Comparison of ENCODE assay signal across 15 cellular contexts in the genomic region with DNA sequence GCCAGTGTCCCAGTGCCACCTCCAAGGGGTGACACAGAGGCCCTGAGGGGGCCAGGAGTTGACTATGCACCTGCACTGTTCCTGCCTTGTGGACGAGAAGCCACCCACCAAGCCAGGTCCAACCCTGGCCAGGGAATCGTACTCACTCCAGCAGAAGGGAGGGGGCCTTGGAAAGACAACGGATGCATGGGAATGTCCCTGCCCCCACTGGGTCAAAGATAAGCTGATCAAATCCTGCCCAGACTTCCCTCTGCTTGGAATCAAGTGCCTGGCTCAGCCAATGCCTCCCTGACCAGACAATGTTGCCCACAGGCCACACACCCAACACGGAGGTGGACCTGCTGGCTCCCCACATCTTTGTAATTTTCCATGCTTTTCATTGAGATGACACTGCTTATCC. TPM values are rescaled to one million over a fixed set of nuclear protein-coding genes. Genes with fewer than 3 reads are reported as not detected.
DNase-seq lines count a peak whose midpoint lies in the region; ATAC-seq, FAIRE-seq and TF ChIP-seq lines count a peak whose summit lies in the region.
"Had no signal": no experiment of that assay in that cellular context is flagged by ENCODE, and none has a peak within 500 bp of the region (broad histone marks: within the 10 kb centered on the region; RNA-seq: fewer than 3 reads in every experiment).

No MANE protein-coding gene starts in this region.

- no peaks in the 10 kb centered on the region for H3K9me3 Mint-ChIP-seq in activated naive CD4-positive, alpha-beta T cell treated with anti-CD3 and anti-CD28 coated beads, Interleukin-2, amount 50 U/mL, for 24 hours
- no peaks in the 10 kb centered on the region for H3K9me3 Mint-ChIP-seq in activated naive CD4-positive, alpha-beta T cell treated with anti-CD3 and anti-CD28 coated beads, Interleukin-2, amount 10 ng/mL, durations not matched to agents 7 days and 5 days
- no peaks in the 10 kb centered on the region for H3K9me3 Mint-ChIP-seq in CD8-positive, alpha-beta memory T cell
- no peaks in the 10 kb centered on the region for H3K9me3 Mint-ChIP-seq in natural killer cell treated with Interleukin-12 subunit alpha and Interleukin-12 subunit beta and Interleukin-15 and Interleukin-18, amount 100 ng/mL, for 72 hours

- H3K79me1 ChIP-seq in H1 (ENCODE audit: low read depth, low read length): 0 out of 2 replicates have a peak, but pooled peaks cover 5% of the 10 kb centered on the region

- H3K27me3 Mint-ChIP-seq in activated naive CD4-positive, alpha-beta T cell treated with anti-CD3 and anti-CD28 coated beads, Interleukin-2, amount 50 U/mL, for 24 hours: no peaks in the 10 kb centered on the region
- peaks cover 8% of the 10 kb centered on the region for H3K27me3 Mint-ChIP-seq in activated naive CD4-positive, alpha-beta T cell treated with anti-CD3 and anti-CD28 coated beads, Interleukin-2, amount 10 ng/mL, durations not matched to agents 7 days and 5 days
- peaks cover 0 to 2% of the 10 kb centered on the region in 2 donors for H3K27me3 Mint-ChIP-seq in CD8-positive, alpha-beta memory T cell
- no peaks in the 10 kb centered on the region for H3K27me3 Mint-ChIP-seq in natural killer cell treated with Interleukin-12 subunit alpha and Interleukin-12 subunit beta and Interleukin-15 and Interleukin-18, amount 100 ng/mL, for 72 hours

- no peak for TF ChIP-seq POLR2A in H1 (IDR thresholded peaks at IDR 0.05; ENCODE audit: control extremely low read depth in 1 of 2, low read depth in 2 of 2, low read length in 2 of 2)

- H4K91ac ChIP-seq in H1 (replicated peaks; ENCODE audit: insufficient read length, low read length): no peak overlapping the region

- H3K9me3 ChIP-seq in CD8-positive, alpha-beta memory T cell (ENCODE audit: low read length): no peaks in the 10 kb centered on the region
- no peaks in the 10 kb centered on the region for H3K9me3 ChIP-seq in H1 (ENCODE audit: insufficient read depth in 2 of 2, low read depth in 1 of 2, low read length in 1 of 2)

- intact Hi-C loops in Right ventricle myocardium inferior (cut with DNase I): no loop called here

- peak overlapping the region; percentile 31 for H3K27ac Mint-ChIP-seq in activated naive CD4-positive, alpha-beta T cell treated with anti-CD3 and anti-CD28 coated beads, Interleukin-2, amount 50 U/mL, for 24 hours
- H3K27ac Mint-ChIP-seq in activated naive CD4-positive, alpha-beta T cell treated with anti-CD3 and anti-CD28 coated beads, Interleukin-2, amount 10 ng/mL, durations not matched to agents 7 days and 5 days: no peak overlapping the region
- peak overlapping the region in 7 of 8 donors; percentile 40 to 90 (median 75) for H3K27ac Mint-ChIP-seq in CD8-positive, alpha-beta memory T cell
- peak overlapping the region; percentile 54 to 69 for H3K27ac Mint-ChIP-seq in natural killer cell treated with Interleukin-12 subunit alpha and Interleukin-12 subunit beta and Interleukin-15 and Interleukin-18, amount 100 ng/mL, for 72 hours

- CTCF ChIA-PET in activated naive CD4-positive, alpha-beta T cell treated with anti-CD3 and anti-CD28 coated beads, Interleukin-2, amount 10 ng/mL, durations not matched to agents 7 days and 5 days (lab: Charles Lee): no interaction called here
- CTCF ChIA-PET in CD8-positive, alpha-beta memory T cell (lab: Charles Lee): no interaction called here
- CTCF ChIA-PET in H1 (lab: Charles Lee; ENCODE audit: partially characterized antibody): no interaction called here
- CTCF ChIA-PET in HEK293T (lab: Yijun Ruan, JAX): no interaction called here

- no peak overlapping the region for H3K18ac ChIP-seq in H1 (ENCODE audit: extremely low read depth, low read length)

- no peak overlapping the region for H2BK15ac ChIP-seq in H1 (ENCODE audit: low read length)

- no peak overlapping the region for H3K27ac ChIP-seq in CD8-positive, alpha-beta memory T cell (ENCODE audit: low read depth, low read length)
- no peak overlapping the region for H3K27ac ChIP-seq in H1 (ENCODE audit: low read depth, low read length)
- H3K27ac ChIP-seq: GM23248 had no signal

- 79% methylated on average over 4 of the region's 4 CpGs; no CpG with 5 or more reads in 1 of the 2 experiments for WGBS in H1 (ENCODE audit: extremely low coverage in 1 of 2, insufficient coverage in 1 of 2, insufficient read length in 1 of 2, insufficient replicate concordance in 2 of 2, low coverage in 1 of 2, low lambda C conversion rate in 2 of 2, missing lambda C conversion rate in 1 of 2), 2 experiments

- no peak overlapping the region; the same call in 1 of the 2 replicates for H4K8ac ChIP-seq in H1 (ENCODE audit: extremely low read depth, insufficient read depth, low read length)

- H2AK5ac ChIP-seq in H1 (ENCODE audit: low read depth, low read length): peak overlapping the region; percentile 85; the same call in 1 of the 2 replicates

- H2BK5ac ChIP-seq in H1 (ENCODE audit: low read depth, low read length): no peak overlapping the region

- no peak overlapping the region for H2BK120ac ChIP-seq in H1 (replicated peaks; ENCODE audit: low read depth, low read length)

- DNase-seq in activated naive CD4-positive, alpha-beta T cell treated with anti-CD3 and anti-CD28 coated beads, Interleukin-2, amount 10 ng/mL, durations not matched to agents 7 days and 5 days: no peak
- DNase-seq in CD8-positive, alpha-beta memory T cell: no peak
- DNase-seq in H1 (ENCODE audit: low read depth in 1 of 2, low spot score in 2 of 2) (no peak), Right ventricle myocardium inferior (ENCODE audit: missing footprints) (no peak), HEK293T (ENCODE audit: extremely low spot score) (no peak)
- DNase-seq in natural killer cell treated with Interleukin-12 subunit alpha and Interleukin-12 subunit beta and Interleukin-15 and Interleukin-18, amount 100 ng/mL, for 72 hours (ENCODE audit: low spot score): no peak
- DNase-seq in activated CD4-positive, CD25-positive, alpha-beta regulatory T cell treated with anti-CD3 and anti-CD28 coated beads, Interleukin-2, amount 50 U/mL, for 72 hours: no peak
- DNase-seq: ACHN, C1 segment of cervical spinal cord, DMS53, GF-D8, GM23248, H7, IMR-90 had no signal

- H3K36me3 ChIP-seq in CD8-positive, alpha-beta memory T cell (ENCODE audit: insufficient read depth, low read length): no peaks in the 10 kb centered on the region
- no peaks in the 10 kb centered on the region for H3K36me3 ChIP-seq in H1 (ENCODE audit: control insufficient read depth in 2 of 4, insufficient read depth in 4 of 4, low read length in 3 of 4)

- H3K14ac ChIP-seq in H1 (ENCODE audit: insufficient read length): no peak overlapping the region

- H3K4me2 ChIP-seq in H1 (ENCODE audit: insufficient read depth in 1 of 2, low read depth in 2 of 2, low read length in 2 of 2): no peak overlapping the region

- FAIRE-seq in H1 (lab: Jason Lieb, UNC): no peak

- no peak overlapping the region for H3K56ac ChIP-seq in H1 (replicated peaks; ENCODE audit: insufficient read length, low read depth, low read length)

- H2AFZ ChIP-seq in H1 (ENCODE audit: low read length): no peak overlapping the region
- H2AFZ ChIP-seq: GM23248 had no signal

- no peaks in the 10 kb centered on the region for H3K23me2 ChIP-seq in H1 (ENCODE audit: low read depth, low read length)

- no peak overlapping the region for H3K9ac ChIP-seq in H1 (replicated peaks in 1 of 4; ENCODE audit: extremely low read depth in 1 of 4, low read depth in 3 of 4, low read length in 3 of 4)
- H3K9ac ChIP-seq: GM23248 had no signal

- H2BK12ac ChIP-seq in H1 (ENCODE audit: low read depth, low read length): peak overlapping the region; percentile 87; the same call in 1 of the 2 replicates

- H3K4me1 ChIP-seq in CD8-positive, alpha-beta memory T cell (ENCODE audit: insufficient read depth, low read length): peaks cover 28% of the 10 kb centered on the region
- peaks cover 0 to 16% (median 9%) of the 10 kb centered on the region in 4 experiments; a peak in 5 of 7 replicates for H3K4me1 ChIP-seq in H1 (replicated peaks in 1 of 4; ENCODE audit: control insufficient read depth in 3 of 4, insufficient read depth in 4 of 4, low read length in 3 of 4)

- H3K27me3 ChIP-seq in CD8-positive, alpha-beta memory T cell (ENCODE audit: insufficient read depth, low read length, poor library complexity, severe bottlenecking): no peaks in the 10 kb centered on the region
- no peaks in the 10 kb centered on the region; a peak in 1 of 7 replicates for H3K27me3 ChIP-seq in H1 (replicated peaks in 1 of 4; ENCODE audit: control insufficient read depth in 3 of 4, extremely low read depth in 1 of 4, insufficient read depth in 3 of 4, low read length in 3 of 4)

- no peak overlapping the region for H3K4me3 Mint-ChIP-seq in activated naive CD4-positive, alpha-beta T cell treated with anti-CD3 and anti-CD28 coated beads, Interleukin-2, amount 50 U/mL, for 24 hours
- H3K4me3 Mint-ChIP-seq in activated naive CD4-positive, alpha-beta T cell treated with anti-CD3 and anti-CD28 coated beads, Interleukin-2, amount 10 ng/mL, durations not matched to agents 7 days and 5 days: no peak overlapping the region
- H3K4me3 Mint-ChIP-seq in CD8-positive, alpha-beta memory T cell: no peak overlapping the region
- H3K4me3 Mint-ChIP-seq in natural killer cell treated with Interleukin-12 subunit alpha and Interleukin-12 subunit beta and Interleukin-15 and Interleukin-18, amount 100 ng/mL, for 72 hours: no peak overlapping the region

- no peak overlapping the region for H3K23ac ChIP-seq in H1 (ENCODE audit: insufficient read length)

- H4K20me1 ChIP-seq in H1 (replicated peaks in 1 of 2; ENCODE audit: control insufficient read depth in 1 of 2, insufficient read depth in 2 of 2, low read length in 2 of 2): peaks cover 2 to 17% of the 10 kb centered on the region in 2 experiments

- no peaks in the 10 kb centered on the region for H3K79me2 ChIP-seq in H1 (ENCODE audit: control insufficient read depth in 1 of 2, insufficient read depth in 2 of 2, low read length in 2 of 2)

- no peak overlapping the region for H3K4me3 ChIP-seq in CD8-positive, alpha-beta memory T cell (ENCODE audit: low read length)
- H3K4me3 ChIP-seq in H1 (ENCODE audit: extremely low read depth in 1 of 4, insufficient read depth in 2 of 4, low read depth in 3 of 4, low read length in 4 of 4): no peak overlapping the region
- H3K4me3 ChIP-seq: GM23248 had no signal

- H3K36me3 Mint-ChIP-seq in activated naive CD4-positive, alpha-beta T cell treated with anti-CD3 and anti-CD28 coated beads, Interleukin-2, amount 50 U/mL, for 24 hours: no peaks in the 10 kb centered on the region
- no peaks in the 10 kb centered on the region for H3K36me3 Mint-ChIP-seq in activated naive CD4-positive, alpha-beta T cell treated with anti-CD3 and anti-CD28 coated beads, Interleukin-2, amount 10 ng/mL, durations not matched to agents 7 days and 5 days
- no peaks in the 10 kb centered on the region for H3K36me3 Mint-ChIP-seq in CD8-positive, alpha-beta memory T cell
- no peaks in the 10 kb centered on the region for H3K36me3 Mint-ChIP-seq in natural killer cell treated with Interleukin-12 subunit alpha and Interleukin-12 subunit beta and Interleukin-15 and Interleukin-18, amount 100 ng/mL, for 72 hours

- TF ChIP-seq EP300 in H1 (IDR thresholded peaks at IDR 0.05; ENCODE audit: borderline replicate concordance in 1 of 2, low read depth in 2 of 2, low read length in 2 of 2): no peak

- H3K4me1 Mint-ChIP-seq in activated naive CD4-positive, alpha-beta T cell treated with anti-CD3 and anti-CD28 coated beads, Interleukin-2, amount 50 U/mL, for 24 hours: peaks cover 15% of the 10 kb centered on the region
- peaks cover 3% of the 10 kb centered on the region for H3K4me1 Mint-ChIP-seq in activated naive CD4-positive, alpha-beta T cell treated with anti-CD3 and anti-CD28 coated beads, Interleukin-2, amount 10 ng/mL, durations not matched to agents 7 days and 5 days
- H3K4me1 Mint-ChIP-seq in CD8-positive, alpha-beta memory T cell: peaks cover 26 to 41% (median 34%) of the 10 kb centered on the region in 3 donors
- H3K4me1 Mint-ChIP-seq in natural killer cell treated with Interleukin-12 subunit alpha and Interleukin-12 subunit beta and Interleukin-15 and Interleukin-18, amount 100 ng/mL, for 72 hours (ENCODE audit: low read depth in 2 of 2): peaks cover 9 to 18% of the 10 kb centered on the region in 2 donors

- POLR2A ChIA-PET in CD8-positive, alpha-beta memory T cell (lab: Charles Lee): no interaction called here
- POLR2A ChIA-PET in H1 (lab: Charles Lee; ENCODE audit: partially characterized antibody) (interaction anchor here (0.6 to 1.6 kb wide), 3 partner anchors 12 to 36 kb away, joined by 3 to 4 read pairs (median 3); no protein-coding TSS in a partner anchor), HEK293T (lab: Yijun Ruan, JAX) (no interaction called here)

- H3K4ac ChIP-seq in H1 (replicated peaks; ENCODE audit: insufficient read length, low read depth, low read length): no peak overlapping the region

- no peak for TF ChIP-seq CTCF in H1 (IDR thresholded peaks at IDR 0.05; ENCODE audit: control extremely low read depth in 1 of 3, insufficient read depth in 1 of 3, low read depth in 1 of 3, low read length in 3 of 3)

- TF ChIP-seq RAD21 in H1 (IDR thresholded peaks at IDR 0.05 in 1 of 2, conservative IDR thresholded peaks at IDR 0.05 in 1 of 2; ENCODE audit: low read depth in 2 of 2, low read length in 2 of 2): no peak

- no peak overlapping the region for H2BK20ac ChIP-seq in H1 (ENCODE audit: low read length)

- H4K5ac ChIP-seq in H1 (ENCODE audit: insufficient read length, low read depth, low read length): no peak overlapping the region

- no peak for ATAC-seq in natural killer cell treated with Interleukin-12 subunit alpha and Interleukin-12 subunit beta and Interleukin-15 and Interleukin-18, amount 100 ng/mL, for 72 hours
- no peak for ATAC-seq in Right ventricle myocardium inferior

RNA-seq across cellular contexts. Expression of gene CACNA2D2, which starts 23.9 kb away (rescaled TPM):
- 1 to 10 TPM in 1 of 2 experiments, under 1 TPM in 1; 0.73 to 1.1 TPM for total RNA-seq in CD8-positive, alpha-beta memory T cell
- polyA plus RNA-seq in CD8-positive, alpha-beta memory T cell: 2.6 TPM
- total RNA-seq in H1 (2021; fragmentation: NEBNext Ultra II Directional; extraction: Animal tissue kit (Norgen Biotek cat#: 25700)): 14.0 and 14.1 TPM in 2 replicates
- 24.9 and 25.0 TPM in 2 replicates for polyA plus RNA-seq in H1 (2011; rRNA removed)
- 14.3 TPM for polyA plus RNA-seq in H1 (2011; cell fraction: cytosol; rRNA removed)
- 43.9 TPM for polyA plus RNA-seq in H1 (2011; cell fraction: nucleus; rRNA removed)
- 16.0 to 28.5 TPM (median 22.8 TPM) in 4 replicates for polyA plus RNA-seq in H1 (2012, experiment 1 of 2)
- polyA plus RNA-seq in H1 (2012, experiment 2 of 2): 13.3 TPM
- 16.1 TPM for polyA plus RNA-seq in H1 (2013, experiment 1 of 2)
- 13.8 TPM for polyA plus RNA-seq in H1 (2013, experiment 2 of 2)
- polyA minus RNA-seq in H1 (2011; rRNA and poly(A)+ RNA removed): 16.8 and 18.9 TPM in 2 replicates
- polyA minus RNA-seq in H1 (2011; cell fraction: cytosol; rRNA and poly(A)+ RNA removed): 14.2 TPM
- polyA minus RNA-seq in H1 (2011; cell fraction: nucleus; rRNA and poly(A)+ RNA removed): 9.4 TPM
- 1 to 10 TPM; 1.6 to 1.7 TPM for total RNA-seq in natural killer cell treated with Interleukin-12 subunit alpha and Interleukin-12 subunit beta and Interleukin-15 and Interleukin-18, amount 100 ng/mL, for 72 hours
- total RNA-seq in Right ventricle myocardium inferior: 1.2 TPM
- total RNA-seq: GM23248, IMR-90 had no signal
- polyA plus RNA-seq: GM23248 had no signal
